8 cellular contexts compared by ENCODE assay signal in the genomic region with DNA sequence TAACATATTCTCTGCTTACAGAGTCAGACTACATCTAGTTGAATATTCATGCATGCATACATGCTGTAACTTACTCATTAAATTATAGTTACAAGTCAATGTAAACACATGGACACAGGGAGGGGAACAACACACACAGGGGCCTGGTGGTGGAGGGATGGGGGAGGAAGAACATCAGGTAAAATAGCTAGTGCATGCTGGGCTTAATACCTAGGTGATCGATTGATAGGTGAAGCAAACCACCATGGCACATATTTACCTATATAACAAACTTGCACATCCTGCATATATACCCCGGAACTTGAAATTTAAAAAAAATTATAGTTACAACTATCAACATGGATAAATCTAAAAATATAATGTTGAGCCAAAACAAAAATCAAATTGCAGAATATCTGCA.
"Had no signal": no experiment of that assay in that cellular context is flagged by ENCODE, and none has a peak within 500 bp of the region (broad histone marks: within the 10 kb centered on the region; RNA-seq: fewer than 3 reads in every experiment).

No MANE protein-coding gene starts in this region.

- FAIRE-seq: HepG2, K562 had no signal

- H3K27ac ChIP-seq: HL-60, KMS-11 had no signal

- DNase-seq: IMR-90, Karpas-422, KBM-7, KG1 had no signal

- H3K4me3 ChIP-seq: K562 had no signal

- ATAC-seq: HepG2, K562 had no signal
